ENCODE assay signal across 12 cellular contexts in the genomic region with DNA sequence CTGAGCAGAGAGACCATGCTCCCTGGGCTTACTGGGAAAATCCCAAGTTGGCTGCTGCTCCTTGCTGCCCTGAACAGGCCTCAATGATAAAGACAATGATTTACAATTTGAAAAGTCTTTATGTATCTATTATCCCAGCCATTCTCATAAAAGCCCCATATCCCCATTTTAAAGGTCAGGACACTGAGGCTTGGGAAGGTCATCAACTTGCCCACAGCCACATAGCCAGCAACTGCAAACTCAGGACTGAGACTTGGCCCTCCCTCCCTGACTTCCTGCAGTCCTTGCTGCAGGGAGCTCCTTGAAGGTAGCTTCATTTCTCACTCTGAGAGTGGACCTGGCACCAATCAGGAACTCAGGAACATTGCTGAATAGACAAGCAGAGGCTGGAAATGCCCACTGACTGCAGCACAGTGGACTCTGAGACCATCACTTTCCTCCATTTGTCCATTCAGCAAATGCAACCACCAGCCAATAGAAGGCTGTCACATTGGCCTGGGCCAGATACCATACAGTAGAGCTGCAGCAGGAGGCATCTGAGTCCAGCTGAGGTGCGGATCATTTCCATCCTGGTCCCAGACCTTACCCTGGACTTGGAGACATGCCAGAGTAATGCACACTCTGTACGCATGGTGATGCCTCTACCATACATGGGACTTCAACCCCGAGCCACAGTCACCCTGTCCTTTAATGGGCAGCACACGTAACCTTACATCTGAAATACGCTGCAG. TPM values are rescaled to one million over a fixed set of nuclear protein-coding genes. Genes with fewer than 3 reads are reported as not detected.
DNase-seq lines count a peak whose midpoint lies in the region; ATAC-seq and TF ChIP-seq lines count a peak whose summit lies in the region.
"Had no signal": no experiment of that assay in that cellular context is flagged by ENCODE, and none has a peak within 500 bp of the region (broad histone marks: within the 10 kb centered on the region; RNA-seq: fewer than 3 reads in every experiment).

No MANE protein-coding gene starts in this region.

- H3K4me1 Mint-ChIP-seq in progenitor cell of endocrine pancreas (ENCODE audit: low read depth): peaks cover 3% of the 10 kb centered on the region

- TF ChIP-seq POLR2A in Peyer's patch (IDR thresholded peaks at IDR 0.05): peak; percentile 9 to 44
- no peak for TF ChIP-seq POLR2A in gastroesophageal sphincter (IDR thresholded peaks at IDR 0.05)

- no peak overlapping the region for H2AFZ ChIP-seq in SK-N-SH (ENCODE audit: low read depth)
- H2AFZ ChIP-seq in smooth muscle cell (ENCODE audit: low read depth): no peak overlapping the region

- CTCF ChIA-PET in SK-N-SH (lab: Yijun Ruan, JAX): interaction anchor here (0.8 to 4.0 kb wide), 4 partner anchors 11 to 63 kb away, joined by 3 to 22 read pairs (median 8); no protein-coding TSS in a partner anchor

- DNase-seq in SK-N-SH (no peak), Peyer's patch (peak in 2 of 3 donors; percentile 76 to 83), smooth muscle cell (lab: John Stamatoyannopoulos, UW; ENCODE audit: unreplicated experiment) (no peak), NCI-H2227 treated with DMSO at 0.1 percent for 48 hours (lab: John Stamatoyannopoulos, UW) (no peak), DMS79 treated with DMSO at 0.1 percent for 48 hours (lab: John Stamatoyannopoulos, UW) (no peak), progenitor cell of endocrine pancreas (ENCODE audit: low spot score, unreplicated experiment) (no peak)
- DNase-seq: Caco-2, midbrain had no signal

- ATAC-seq in SK-N-SH treated with all-trans-retinoic acid at 6 μM for 48 hours: no peak
- no peak for ATAC-seq in gastroesophageal sphincter

- TF ChIP-seq RAD21 in SK-N-SH (IDR thresholded peaks at IDR 0.05; ENCODE audit: low read length): no peak

- H3K27ac ChIP-seq in SK-N-SH (ENCODE audit: low read depth in 2 of 2, low read length in 1 of 2): peak overlapping the region in 1 of 2 experiments; percentile 71; a peak in 2 of 4 replicates
- H3K27ac ChIP-seq in Peyer's patch: peak overlapping the region; percentile 15 to 91 (median 70)
- H3K27ac ChIP-seq in gastroesophageal sphincter: peak overlapping the region in 3 of 4 donors; percentile 75 to 82 (median 82)
- peak overlapping the region; percentile 95 for H3K27ac ChIP-seq in smooth muscle cell (ENCODE audit: low read depth)
- H3K27ac ChIP-seq: 22Rv1 had no signal

- H3K36me3 ChIP-seq in SK-N-SH (replicated peaks in 1 of 2; ENCODE audit: control insufficient read depth in 1 of 2, insufficient read depth in 2 of 2, low read length in 1 of 2) (peaks cover 16 to 24% of the 10 kb centered on the region in 2 experiments), Peyer's patch (peaks cover 0 to 67% (median 0%) of the 10 kb centered on the region in 3 donors), gastroesophageal sphincter (peaks cover 0 to 64% of the 10 kb centered on the region in 2 donors), smooth muscle cell (ENCODE audit: low read depth) (peaks cover 6% of the 10 kb centered on the region)

- no peaks in the 10 kb centered on the region for H3K9me3 Mint-ChIP-seq in progenitor cell of endocrine pancreas (ENCODE audit: low read depth)

- POLR2A ChIA-PET in SK-N-SH (lab: Yijun Ruan, JAX): interaction anchor here (0.6 kb wide), 1 partner anchor 26 kb away, joined by 3 read pairs; no protein-coding TSS in a partner anchor

- WGBS in SK-N-SH (ENCODE audit: low lambda C conversion rate): 94% methylated on average over 3 of the region's 5 CpGs
- WGBS in gastroesophageal sphincter (ENCODE audit: low coverage in 1 of 2), 2 donors: no CpG with 5 or more reads among the region's 5 CpGs
- 83% methylated on average over 5 of the region's 5 CpGs for WGBS in smooth muscle cell (ENCODE audit: low lambda C conversion rate)

- H3K36me3 Mint-ChIP-seq in progenitor cell of endocrine pancreas (ENCODE audit: insufficient read depth): peaks cover 11% of the 10 kb centered on the region

- H3K9me3 ChIP-seq in SK-N-SH (no peaks in the 10 kb centered on the region), Peyer's patch (no peaks in the 10 kb centered on the region), gastroesophageal sphincter (no peaks in the 10 kb centered on the region), smooth muscle cell (replicated peaks; ENCODE audit: low read depth) (no peaks in the 10 kb centered on the region)
- H3K9me3 ChIP-seq: Caco-2, prostate gland had no signal

- peak overlapping the region; percentile 56 for H3K4me2 ChIP-seq in SK-N-SH
- H3K4me2 ChIP-seq in smooth muscle cell: peak overlapping the region; percentile 57

- no peaks in the 10 kb centered on the region for H3K27me3 ChIP-seq in SK-N-SH (ENCODE audit: insufficient read depth)
- no peaks in the 10 kb centered on the region for H3K27me3 ChIP-seq in Peyer's patch
- H3K27me3 ChIP-seq in gastroesophageal sphincter: no peaks in the 10 kb centered on the region
- no peaks in the 10 kb centered on the region for H3K27me3 ChIP-seq in smooth muscle cell (ENCODE audit: low read depth)

- H3F3A ChIP-seq in SK-N-SH (replicated peaks; ENCODE audit: insufficient read depth): peaks cover 9% of the 10 kb centered on the region
- no peaks in the 10 kb centered on the region for H3F3A ChIP-seq in smooth muscle cell (ENCODE audit: low read depth)

- H4K20me1 ChIP-seq in SK-N-SH (ENCODE audit: insufficient read depth) (peaks cover 11% of the 10 kb centered on the region), smooth muscle cell (ENCODE audit: low read depth) (peaks cover 58% of the 10 kb centered on the region)

- no peaks in the 10 kb centered on the region for H3K9me2 ChIP-seq in SK-N-SH

- no peak overlapping the region for H3K9ac ChIP-seq in SK-N-SH
- H3K9ac ChIP-seq in smooth muscle cell (ENCODE audit: low read depth): no peak overlapping the region

- H3K27me3 Mint-ChIP-seq in progenitor cell of endocrine pancreas: no peaks in the 10 kb centered on the region

- H3K27ac Mint-ChIP-seq in progenitor cell of endocrine pancreas: no peak overlapping the region

- H3K4me3 ChIP-seq in SK-N-SH (ENCODE audit: low read depth in 2 of 2, low read length in 1 of 2) (no peak overlapping the region), Peyer's patch (no peak overlapping the region), gastroesophageal sphincter (no peak overlapping the region), smooth muscle cell (no peak overlapping the region)
- H3K4me3 ChIP-seq: prostate gland had no signal

- TF ChIP-seq EP300 in SK-N-SH (IDR thresholded peaks at IDR 0.05; ENCODE audit: borderline replicate concordance in 1 of 2, low read depth in 1 of 2, low read length in 1 of 2) (no peak), gastroesophageal sphincter (IDR thresholded peaks at IDR 0.05) (no peak)

- H3K4me3 Mint-ChIP-seq in progenitor cell of endocrine pancreas (ENCODE audit: low read depth): no peak overlapping the region

- no peak for TF ChIP-seq CTCF in SK-N-SH (IDR thresholded peaks at IDR 0.05)
- TF ChIP-seq CTCF in Peyer's patch (IDR thresholded peaks at IDR 0.05): peak in 3 of 6 experiments; percentile 31 to 62 (median 44)
- TF ChIP-seq CTCF in gastroesophageal sphincter (IDR thresholded peaks at IDR 0.05): no peak
- no peak for TF ChIP-seq CTCF in smooth muscle cell (IDR thresholded peaks at IDR 0.05; ENCODE audit: borderline replicate concordance, insufficient read depth, poor library complexity, severe bottlenecking)
- no peak for TF ChIP-seq CTCF in progenitor cell of endocrine pancreas (IDR thresholded peaks at IDR 0.05; ENCODE audit: unreplicated experiment)

- H3K79me2 ChIP-seq in SK-N-SH (ENCODE audit: insufficient read depth): peaks cover 36% of the 10 kb centered on the region; the same call in 1 of the 2 replicates
- peaks cover 40% of the 10 kb centered on the region for H3K79me2 ChIP-seq in smooth muscle cell (ENCODE audit: low read depth)

- H3K4me1 ChIP-seq in SK-N-SH (ENCODE audit: control insufficient read depth in 1 of 2, insufficient read depth in 2 of 2, low read depth in 1 of 2, low read length in 1 of 2) (peaks cover 8 to 10% of the 10 kb centered on the region in 2 experiments; a peak in 2 of 4 replicates), Peyer's patch (peaks cover 9 to 57% (median 20%) of the 10 kb centered on the region in 4 donors), gastroesophageal sphincter (peaks cover 11 to 85% (median 36%) of the 10 kb centered on the region in 3 donors), smooth muscle cell (ENCODE audit: low read depth) (peaks cover 3% of the 10 kb centered on the region)
- H3K4me1 ChIP-seq: Caco-2, prostate gland had no signal

TF ChIP-seq in SK-N-SH, 30 proteins besides CTCF, POLR2A, EP300 and RAD21 (continues in another document):
- TF ChIP-seq JUND (IDR thresholded peaks at IDR 0.05): no peak

TF ChIP-seq in SK-N-SH treated with all-trans-retinoic acid at 6 μM for 48 hours, 23 proteins besides CTCF, POLR2A, EP300 and RAD21 (continues in another document):
- TF ChIP-seq PPARA (CRISPR knock-in tag; IDR thresholded peaks at IDR 0.05; ENCODE audit: borderline replicate concordance) (no peak), ESRRG (CRISPR knock-in tag; IDR thresholded peaks at IDR 0.05) (no peak), GLIS3 (CRISPR knock-in tag; IDR thresholded peaks at IDR 0.05) (no peak)

RNA-seq across cellular contexts. Expression of gene TNIP1, which starts 18.3 kb away (rescaled TPM):
- polyA plus RNA-seq in SK-N-SH (2012; rRNA removed) (39.4 and 46.2 TPM in 2 replicates), smooth muscle cell (64.4 and 73.7 TPM in 2 replicates)
- 33.3 and 41.5 TPM in 2 replicates for polyA plus RNA-seq in SK-N-SH (2012; cell fraction: cytosol; rRNA removed)
- 36.6 and 41.8 TPM in 2 replicates for polyA plus RNA-seq in SK-N-SH (2012; cell fraction: nucleus; rRNA removed)
- total RNA-seq in Peyer's patch (100 to 1,000 TPM; 191 to 352 (median 266) TPM), gastroesophageal sphincter (100 to 1,000 TPM in 2 of 4 donors, 10 to 100 TPM in 2; 74.2 to 142 (median 97.9) TPM), smooth muscle cell (45.7 and 51.4 TPM in 2 replicates), progenitor cell of endocrine pancreas (53.8 and 55.0 TPM in 2 replicates)

RNA-seq across cellular contexts. Expression of gene GPX3, which starts 42.2 kb away (rescaled TPM):
- polyA plus RNA-seq in SK-N-SH (2012; rRNA removed) (3.2 and 3.8 TPM in 2 replicates), smooth muscle cell (59.3 and 67.5 TPM in 2 replicates)
- polyA plus RNA-seq in SK-N-SH (2012; cell fraction: cytosol; rRNA removed): 2.9 and 3.5 TPM in 2 replicates
- polyA plus RNA-seq in SK-N-SH (2012; cell fraction: nucleus; rRNA removed): 0.77 and 1.1 TPM in 2 replicates
- total RNA-seq in Peyer's patch (100 to 1,000 TPM; 143 to 690 (median 479) TPM), gastroesophageal sphincter (1,000 to 10,000 TPM in 3 of 4 donors, 100 to 1,000 TPM in 1; 690 to 3,141 (median 1,517) TPM), smooth muscle cell (32.6 and 36.7 TPM in 2 replicates), progenitor cell of endocrine pancreas (28.2 and 34.1 TPM in 2 replicates)

Comparison
In these comparisons a context has a peak if more than half of its experiments do, and no peak if none do; other contexts are left out.
1. DNase-seq: peak in Peyer's patch (2 of 3); none in SK-N-SH (single experiment), smooth muscle cell (single experiment), NCI-H2227 treated with DMSO at 0.1 percent for 48 hours (single experiment), DMS79 treated with DMSO at 0.1 percent for 48 hours (single experiment) and progenitor cell of endocrine pancreas (single experiment).
2. POLR2A ChIP-seq: peak in Peyer's patch (2 of 2); none in gastroesophageal sphincter (0 of 2).